Comparison of ENCODE assay signal across 12 cellular contexts in the genomic region with DNA sequence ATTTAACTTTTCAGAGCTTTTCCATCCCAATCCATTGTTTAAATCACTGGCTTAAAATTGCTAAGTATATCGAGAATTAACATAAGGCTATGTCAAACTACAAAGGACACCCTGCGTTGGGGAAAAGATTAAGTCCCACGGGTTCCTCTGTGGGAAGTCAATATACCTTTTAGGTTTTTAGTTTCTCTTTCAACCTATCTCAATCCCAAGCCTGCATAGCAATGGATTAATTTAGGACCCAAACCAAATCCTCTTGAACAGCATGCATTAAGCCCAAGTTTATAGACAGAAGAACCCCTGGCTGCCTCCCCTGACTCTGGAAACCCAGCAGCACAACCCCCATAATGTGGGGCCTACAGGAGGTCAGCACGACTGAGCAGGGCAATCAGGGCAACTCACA. TPM values are rescaled to one million over a fixed set of nuclear protein-coding genes. Genes with fewer than 3 reads are reported as not detected.
A peak's percentile ranks its signal among the peaks of the same experiment; 100 is the strongest.
DNase-seq lines count a peak whose midpoint lies in the region; ATAC-seq and TF ChIP-seq lines count a peak whose summit lies in the region.
"Had no signal": no experiment of that assay in that cellular context is flagged by ENCODE, and none has a peak within 500 bp of the region (broad histone marks: within the 10 kb centered on the region; RNA-seq: fewer than 3 reads in every experiment).

No MANE protein-coding gene starts in this region.

- no peak overlapping the region for H3K4me3 Mint-ChIP-seq in activated naive CD8-positive, alpha-beta T cell treated with anti-CD3 and anti-CD28 coated beads, Interleukin-2, amount 10 ng/mL, durations not matched to agents 7 days and 5 days
- no peak overlapping the region for H3K4me3 Mint-ChIP-seq in activated naive CD8-positive, alpha-beta T cell treated with anti-CD3 and anti-CD28 coated beads, Interleukin-2, amount 50 U/mL, for 24 hours
- no peak overlapping the region for H3K4me3 Mint-ChIP-seq in stimulated activated memory B cell treated with anti-CD40 and anti-IgM and Interleukin-4, amounts not matched to agents 10 μg/mL and 1 μg/mL and 100 μg/mL, for 72 hours
- H3K4me3 Mint-ChIP-seq: stimulated activated naive CD8-positive, alpha-beta T cell treated with anti-CD3 and anti-CD28 coated beads, Interleukin-15, Interleukin-2, amounts not matched to agents 100 ng/mL and 50 ng/mL, for 24 hours had no signal

- no peaks in the 10 kb centered on the region for H3K9me3 Mint-ChIP-seq in activated naive CD8-positive, alpha-beta T cell treated with anti-CD3 and anti-CD28 coated beads, Interleukin-2, amount 10 ng/mL, durations not matched to agents 7 days and 5 days
- H3K9me3 Mint-ChIP-seq in activated naive CD8-positive, alpha-beta T cell treated with anti-CD3 and anti-CD28 coated beads, Interleukin-2, amount 50 U/mL, for 24 hours: no peaks in the 10 kb centered on the region
- no peaks in the 10 kb centered on the region for H3K9me3 Mint-ChIP-seq in stimulated activated memory B cell treated with anti-CD40 and anti-IgM and Interleukin-4, amounts not matched to agents 10 μg/mL and 1 μg/mL and 100 μg/mL, for 72 hours
- H3K9me3 Mint-ChIP-seq: stimulated activated naive CD8-positive, alpha-beta T cell treated with anti-CD3 and anti-CD28 coated beads, Interleukin-15, Interleukin-2, amounts not matched to agents 100 ng/mL and 50 ng/mL, for 24 hours had no signal

- H3K4me1 ChIP-seq in OCI-LY3 (ENCODE audit: low read length): peaks cover 51% of the 10 kb centered on the region

- no peaks in the 10 kb centered on the region for H3K27me3 Mint-ChIP-seq in activated naive CD8-positive, alpha-beta T cell treated with anti-CD3 and anti-CD28 coated beads, Interleukin-2, amount 10 ng/mL, durations not matched to agents 7 days and 5 days
- no peaks in the 10 kb centered on the region for H3K27me3 Mint-ChIP-seq in activated naive CD8-positive, alpha-beta T cell treated with anti-CD3 and anti-CD28 coated beads, Interleukin-2, amount 50 U/mL, for 24 hours
- no peaks in the 10 kb centered on the region for H3K27me3 Mint-ChIP-seq in stimulated activated memory B cell treated with anti-CD40 and anti-IgM and Interleukin-4, amounts not matched to agents 10 μg/mL and 1 μg/mL and 100 μg/mL, for 72 hours
- H3K27me3 Mint-ChIP-seq: stimulated activated naive CD8-positive, alpha-beta T cell treated with anti-CD3 and anti-CD28 coated beads, Interleukin-15, Interleukin-2, amounts not matched to agents 100 ng/mL and 50 ng/mL, for 24 hours had no signal

- POLR2A ChIA-PET in activated naive CD8-positive, alpha-beta T cell treated with anti-CD3 and anti-CD28 coated beads, Interleukin-2, amount 10 ng/mL, durations not matched to agents 7 days and 5 days (lab: Charles Lee): interaction anchor here (1.4 kb wide), 1 partner anchor 29 kb away, joined by 3 read pairs; the partner anchor contains the start of gene CLBA1

- DNase-seq in activated naive CD8-positive, alpha-beta T cell treated with anti-CD3 and anti-CD28 coated beads, Interleukin-2, amount 10 ng/mL, durations not matched to agents 7 days and 5 days: no peak
- DNase-seq in activated naive CD8-positive, alpha-beta T cell treated with anti-CD3 and anti-CD28 coated beads, Interleukin-2, amount 50 U/mL, for 24 hours: no peak
- DNase-seq in fibroblast of villous mesenchyme (ENCODE audit: low read depth) (no peak), HuH-7 (ENCODE audit: low spot score) (no peak), NCI-H1436 treated with DMSO at 0.1 percent for 48 hours (lab: John Stamatoyannopoulos, UW) (no peak), NCI-H1105 treated with DMSO at 0.1 percent for 48 hours (lab: John Stamatoyannopoulos, UW) (no peak)
- DNase-seq: stimulated activated CD4-positive, alpha-beta T cell treated with anti-CD3 and anti-CD28 coated beads, Interleukin-4, amount 100 ng/mL, for 24 hours had no signal

- H4K20me1 ChIP-seq in OCI-LY3 (ENCODE audit: insufficient read depth, low read length): peaks cover 99% of the 10 kb centered on the region

- TF ChIP-seq CTCF in OCI-LY3 (IDR thresholded peaks at IDR 0.05; ENCODE audit: low read depth, low read length): no peak
- no peak for TF ChIP-seq CTCF in fibroblast of villous mesenchyme (IDR thresholded peaks at IDR 0.05; ENCODE audit: insufficient read depth, low read depth, low read length)

- no peak overlapping the region for H3K9ac ChIP-seq in OCI-LY3 (ENCODE audit: low read length)

- ATAC-seq in activated naive CD8-positive, alpha-beta T cell treated with anti-CD3 and anti-CD28 coated beads, Interleukin-2, amount 10 ng/mL, durations not matched to agents 7 days and 5 days (ENCODE audit: low read depth): no peak
- no peak for ATAC-seq in activated naive CD8-positive, alpha-beta T cell treated with anti-CD3 and anti-CD28 coated beads, Interleukin-2, amount 50 U/mL, for 24 hours
- no peak for ATAC-seq in stimulated activated memory B cell treated with anti-CD40 and anti-IgM and Interleukin-4, amounts not matched to agents 10 μg/mL and 1 μg/mL and 100 μg/mL, for 72 hours

- H3K4me2 ChIP-seq in OCI-LY3 (ENCODE audit: low read length): peak overlapping the region; percentile 21; the same call in 1 of the 2 replicates

- H3K4me1 Mint-ChIP-seq in activated naive CD8-positive, alpha-beta T cell treated with anti-CD3 and anti-CD28 coated beads, Interleukin-2, amount 10 ng/mL, durations not matched to agents 7 days and 5 days: peaks cover 45% of the 10 kb centered on the region
- H3K4me1 Mint-ChIP-seq in activated naive CD8-positive, alpha-beta T cell treated with anti-CD3 and anti-CD28 coated beads, Interleukin-2, amount 50 U/mL, for 24 hours: peaks cover 58% of the 10 kb centered on the region
- H3K4me1 Mint-ChIP-seq in stimulated activated memory B cell treated with anti-CD40 and anti-IgM and Interleukin-4, amounts not matched to agents 10 μg/mL and 1 μg/mL and 100 μg/mL, for 72 hours: peaks cover 74% of the 10 kb centered on the region

- peak overlapping the region; percentile 17; the same call in 1 of the 2 replicates for H3K4me3 ChIP-seq in OCI-LY3 (ENCODE audit: low read length)
- peak overlapping the region; percentile 25 for H3K4me3 ChIP-seq in fibroblast of villous mesenchyme (ENCODE audit: low read depth, low read length)
- H3K4me3 ChIP-seq: breast epithelium had no signal

- H3K36me3 Mint-ChIP-seq in activated naive CD8-positive, alpha-beta T cell treated with anti-CD3 and anti-CD28 coated beads, Interleukin-2, amount 10 ng/mL, durations not matched to agents 7 days and 5 days: peaks cover 35% of the 10 kb centered on the region
- H3K36me3 Mint-ChIP-seq in activated naive CD8-positive, alpha-beta T cell treated with anti-CD3 and anti-CD28 coated beads, Interleukin-2, amount 50 U/mL, for 24 hours (ENCODE audit: low read depth): peaks cover 59% of the 10 kb centered on the region
- H3K36me3 Mint-ChIP-seq in stimulated activated memory B cell treated with anti-CD40 and anti-IgM and Interleukin-4, amounts not matched to agents 10 μg/mL and 1 μg/mL and 100 μg/mL, for 72 hours: peaks cover 30% of the 10 kb centered on the region

- H3K36me3 ChIP-seq in OCI-LY3 (replicated peaks; ENCODE audit: low read depth, low read length): peaks cover 68% of the 10 kb centered on the region
- H3K36me3 ChIP-seq: breast epithelium had no signal

- no peaks in the 10 kb centered on the region for H3K9me3 ChIP-seq in OCI-LY3 (ENCODE audit: insufficient read depth, low read length)
- H3K9me3 ChIP-seq: breast epithelium had no signal

- no peak overlapping the region for H2AFZ ChIP-seq in OCI-LY3 (ENCODE audit: low read depth, low read length)

- peak overlapping the region; percentile 4; the same call in 1 of the 2 replicates for H3K27ac ChIP-seq in OCI-LY3 (ENCODE audit: low read length)
- H3K27ac ChIP-seq: breast epithelium, epithelial cell of prostate had no signal

- peaks cover 100% of the 10 kb centered on the region for H3K79me2 ChIP-seq in OCI-LY3 (ENCODE audit: low read length)

- peak overlapping the region; percentile 21 for H3K27ac Mint-ChIP-seq in activated naive CD8-positive, alpha-beta T cell treated with anti-CD3 and anti-CD28 coated beads, Interleukin-2, amount 10 ng/mL, durations not matched to agents 7 days and 5 days
- H3K27ac Mint-ChIP-seq in activated naive CD8-positive, alpha-beta T cell treated with anti-CD3 and anti-CD28 coated beads, Interleukin-2, amount 50 U/mL, for 24 hours: no peak overlapping the region
- peak overlapping the region; percentile 27 for H3K27ac Mint-ChIP-seq in stimulated activated memory B cell treated with anti-CD40 and anti-IgM and Interleukin-4, amounts not matched to agents 10 μg/mL and 1 μg/mL and 100 μg/mL, for 72 hours

- H3K27me3 ChIP-seq in OCI-LY3 (ENCODE audit: low read depth, low read length): no peaks in the 10 kb centered on the region
- H3K27me3 ChIP-seq: breast epithelium had no signal

RNA-seq across cellular contexts. Expression of gene CDCA4, which starts 6.3 kb away (rescaled TPM):
- 10 to 100 TPM; 51.7 to 53.3 TPM for total RNA-seq in activated naive CD8-positive, alpha-beta T cell treated with anti-CD3 and anti-CD28 coated beads, Interleukin-2, amount 10 ng/mL, durations not matched to agents 7 days and 5 days
- total RNA-seq in fibroblast of villous mesenchyme: 22.2 and 22.5 TPM in 2 replicates

RNA-seq across cellular contexts. Expression of gene CLBA1, which starts 29.0 kb away (rescaled TPM):
- total RNA-seq in activated naive CD8-positive, alpha-beta T cell treated with anti-CD3 and anti-CD28 coated beads, Interleukin-2, amount 10 ng/mL, durations not matched to agents 7 days and 5 days: 1 to 10 TPM; 1.2 TPM
- 5.8 and 6.9 TPM in 2 replicates for total RNA-seq in fibroblast of villous mesenchyme

RNA-seq across cellular contexts. Expression of gene AHNAK2, which starts 36.5 kb away (rescaled TPM):
- under 1 TPM; 0.06 TPM for total RNA-seq in activated naive CD8-positive, alpha-beta T cell treated with anti-CD3 and anti-CD28 coated beads, Interleukin-2, amount 10 ng/mL, durations not matched to agents 7 days and 5 days
- 32.2 and 32.4 TPM in 2 replicates for total RNA-seq in fibroblast of villous mesenchyme

RNA-seq across cellular contexts. Expression of gene GPR132, which starts 50.6 kb away (rescaled TPM):
- total RNA-seq in activated naive CD8-positive, alpha-beta T cell treated with anti-CD3 and anti-CD28 coated beads, Interleukin-2, amount 10 ng/mL, durations not matched to agents 7 days and 5 days: 10 to 100 TPM; 43.5 to 46.6 TPM
- under 0.01 TPM in 1 of 2 replicates, not detected in the other for total RNA-seq in fibroblast of villous mesenchyme

Comparison
In these comparisons a context has a peak if more than half of its experiments do, and no peak if none do; other contexts are left out.
1. RNA of gene AHNAK2, which starts 36.5 kb away (total RNA-seq): 32.2 to 32.4 TPM in fibroblast of villous mesenchyme; 0.06 TPM in activated naive CD8-positive, alpha-beta T cell treated with anti-CD3 and anti-CD28 coated beads, Interleukin-2, amount 10 ng/mL, durations not matched to agents 7 days and 5 days; every median in the first group is over 10 times any median in the second.